Comparison of ENCODE assay signal across 11 cellular contexts in the genomic region with DNA sequence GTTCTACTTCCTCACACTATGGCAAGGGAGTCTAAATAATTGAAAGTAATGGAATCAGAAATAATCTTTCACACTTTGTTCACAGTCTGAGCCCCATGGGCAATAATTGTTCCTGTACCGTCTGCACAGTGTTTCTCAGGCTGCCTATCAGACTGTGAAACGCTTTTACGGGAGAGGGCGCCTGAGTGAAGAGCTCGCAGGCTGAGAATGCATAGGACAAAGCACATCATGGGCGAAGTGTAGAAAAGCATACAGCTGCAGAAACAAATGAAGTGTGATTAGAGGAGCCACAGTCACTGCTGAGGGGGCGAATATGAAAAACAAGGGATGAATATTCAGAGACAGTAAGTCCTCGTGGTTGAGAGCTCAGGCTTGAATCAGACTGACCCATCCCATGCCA.
DNase-seq lines count a peak whose midpoint lies in the region; ATAC-seq and TF ChIP-seq lines count a peak whose summit lies in the region.
"Had no signal": no experiment of that assay in that cellular context is flagged by ENCODE, and none has a peak within 500 bp of the region (broad histone marks: within the 10 kb centered on the region; RNA-seq: fewer than 3 reads in every experiment).

No MANE protein-coding gene starts in this region.

- H3K27me3 ChIP-seq in cardiac muscle cell (no peaks in the 10 kb centered on the region), sigmoid colon (no peaks in the 10 kb centered on the region)

- peaks cover 14% of the 10 kb centered on the region for H3K4me1 Mint-ChIP-seq in WTC11
- H3K4me1 Mint-ChIP-seq in type B pancreatic cell (ENCODE audit: unreplicated experiment), result peaks cover 4% of the 10 kb centered on the region

- WGBS in sigmoid colon, 2 donors, result 80 to 86% methylated on average over 8 of the region's 8 CpGs

- no peak for TF ChIP-seq POLR2A in sigmoid colon (IDR thresholded peaks at IDR 0.05)

- intact Hi-C loops in sigmoid colon (cut with DNase I), result no loop called here

- no peak overlapping the region for H3K27ac Mint-ChIP-seq in WTC11
- no peak overlapping the region for H3K27ac Mint-ChIP-seq in type B pancreatic cell

- peaks cover 23% of the 10 kb centered on the region for H3K9me3 Mint-ChIP-seq in WTC11
- H3K9me3 Mint-ChIP-seq in type B pancreatic cell, result peaks cover 4% of the 10 kb centered on the region

- H3K27ac ChIP-seq in cardiac muscle cell (no peak overlapping the region), sigmoid colon (no peak overlapping the region)

- no peak for TF ChIP-seq CTCF in WTC11 (IDR thresholded peaks at IDR 0.05)
- TF ChIP-seq CTCF in cardiac muscle cell (IDR thresholded peaks at IDR 0.05; ENCODE audit: low read depth, low read length), result peak; percentile 38
- TF ChIP-seq CTCF in type B pancreatic cell (conservative IDR thresholded peaks at IDR 0.05), result no peak
- no peak for TF ChIP-seq CTCF in sigmoid colon (IDR thresholded peaks at IDR 0.05)

- DNase-seq in NCI-H1436 treated with DMSO at 0.1 percent for 48 hours (lab: John Stamatoyannopoulos, UW) (peak; percentile 27), WTC11 (ENCODE audit: low spot score) (no peak), cardiac muscle cell (ENCODE audit: low read depth in 1 of 2, low spot score in 1 of 2) (peak; percentile 24 to 50), renal cortical epithelial cell (ENCODE audit: low read depth) (peak; percentile 14), DMS79 (lab: John Stamatoyannopoulos, UW) (no peak), type B pancreatic cell (ENCODE audit: extremely low spot score, unreplicated experiment) (no peak), sigmoid colon (no peak)
- DNase-seq: activated CD8-positive, alpha-beta memory T cell treated with anti-CD3 and anti-CD28 coated beads, Interleukin-2, amount 50 U/mL, for 4 hours; NCI-H1694 treated with DMSO at 0.1 percent for 48 hours; OCI-M1 had no signal

- no peak for TF ChIP-seq EP300 in sigmoid colon (IDR thresholded peaks at IDR 0.05)

- CTCF ChIA-PET in WTC11 (lab: Charles Lee), result interaction anchor here (0.8 kb wide), 1 partner anchor 239 kb away, joined by 4 read pairs; no protein-coding TSS in a partner anchor

- H3K36me3 ChIP-seq in cardiac muscle cell (no peaks in the 10 kb centered on the region), sigmoid colon (no peaks in the 10 kb centered on the region)

- H3K4me3 ChIP-seq in cardiac muscle cell, result no peak overlapping the region
- no peak overlapping the region for H3K4me3 ChIP-seq in sigmoid colon

- H3K27me3 Mint-ChIP-seq in WTC11 (ENCODE audit: low read depth), result no peaks in the 10 kb centered on the region
- peaks cover 7% of the 10 kb centered on the region for H3K27me3 Mint-ChIP-seq in type B pancreatic cell

- 0 out of 2 replicates have a peak, but pooled peaks cover 1% of the 10 kb centered on the region for H3K36me3 Mint-ChIP-seq in WTC11
- H3K36me3 Mint-ChIP-seq in type B pancreatic cell, result no peaks in the 10 kb centered on the region

- POLR2A ChIA-PET in WTC11 (lab: Charles Lee), result no interaction called here

- H3K9me3 ChIP-seq in cardiac muscle cell (ENCODE audit: low read depth) (no peaks in the 10 kb centered on the region), sigmoid colon (peaks cover 0 to 1% (median 0%) of the 10 kb centered on the region in 4 donors)

- no peak overlapping the region for H3K4me3 Mint-ChIP-seq in WTC11
- no peak overlapping the region for H3K4me3 Mint-ChIP-seq in type B pancreatic cell

- ATAC-seq in WTC11 (peak; percentile 50), GM21717 (IDR thresholded peaks at IDR 0.05; ENCODE audit: unreplicated experiment) (no peak)

- H3K4me1 ChIP-seq in cardiac muscle cell (ENCODE audit: low read depth), result no peaks in the 10 kb centered on the region
- no peaks in the 10 kb centered on the region for H3K4me1 ChIP-seq in sigmoid colon

TF ChIP-seq in WTC11, 78 proteins besides CTCF, POLR2A, EP300 and RAD21:
- TF ChIP-seq TCF7 (CRISPR knock-in tag; IDR thresholded peaks at IDR 0.05; ENCODE audit: low read depth) (no peak), ZNF416 (CRISPR knock-in tag; IDR thresholded peaks at IDR 0.05) (no peak), OVOL2 (CRISPR knock-in tag; IDR thresholded peaks at IDR 0.05; ENCODE audit: borderline replicate concordance) (no peak)
- TF ChIP-seq, protein P1, sequence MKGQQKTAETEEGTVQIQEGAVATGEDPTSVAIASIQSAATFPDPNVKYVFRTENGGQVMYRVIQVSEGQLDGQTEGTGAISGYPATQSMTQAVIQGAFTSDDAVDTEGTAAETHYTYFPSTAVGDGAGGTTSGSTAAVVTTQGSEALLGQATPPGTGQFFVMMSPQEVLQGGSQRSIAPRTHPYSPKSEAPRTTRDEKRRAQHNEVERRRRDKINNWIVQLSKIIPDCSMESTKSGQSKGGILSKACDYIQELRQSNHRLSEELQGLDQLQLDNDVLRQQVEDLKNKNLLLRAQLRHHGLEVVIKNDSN (CRISPR knock-in tag; IDR thresholded peaks at IDR 0.05), result no peak
- TF ChIP-seq, protein P2, sequence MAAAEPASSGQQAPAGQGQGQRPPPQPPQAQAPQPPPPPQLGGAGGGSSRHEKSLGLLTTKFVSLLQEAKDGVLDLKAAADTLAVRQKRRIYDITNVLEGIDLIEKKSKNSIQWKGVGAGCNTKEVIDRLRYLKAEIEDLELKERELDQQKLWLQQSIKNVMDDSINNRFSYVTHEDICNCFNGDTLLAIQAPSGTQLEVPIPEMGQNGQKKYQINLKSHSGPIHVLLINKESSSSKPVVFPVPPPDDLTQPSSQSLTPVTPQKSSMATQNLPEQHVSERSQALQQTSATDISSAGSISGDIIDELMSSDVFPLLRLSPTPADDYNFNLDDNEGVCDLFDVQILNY (CRISPR knock-in tag; IDR thresholded peaks at IDR 0.05), result no peak

Comparison
In these comparisons a context has a peak if more than half of its experiments do, and no peak if none do; other contexts are left out.
1. DNase-seq: peak in NCI-H1436 treated with DMSO at 0.1 percent for 48 hours (single experiment), cardiac muscle cell (2 of 2) and renal cortical epithelial cell (single experiment); none in WTC11 (single experiment), DMS79 (single experiment), type B pancreatic cell (single experiment) and sigmoid colon (single experiment).